In genomic region chr2:27442282-27442980, GRCh38 we compare ENCODE assay signal across 9 cellular contexts. TPM values are rescaled to one million over a fixed set of nuclear protein-coding genes. Genes with fewer than 3 reads are reported as not detected.
DNase-seq lines count a peak whose midpoint lies in the region; ATAC-seq, FAIRE-seq and TF ChIP-seq lines count a peak whose summit lies in the region.
"Had no signal": no experiment of that assay in that cellular context is flagged by ENCODE, and none has a peak within 500 bp of the region (broad histone marks: within the 10 kb centered on the region; RNA-seq: fewer than 3 reads in every experiment).

TSS of gene KRTCAP3 (plus strand) at chr2:27442381. CDS start at chr2:27442413, 32 bp downstream.

- no peak for FAIRE-seq in K562 (lab: Jason Lieb, UNC)
- FAIRE-seq: endometrium had no signal

- TF ChIP-seq RAD21 in K562 (CRISPR knock-in tag; conservative IDR thresholded peaks at IDR 0.05 in 1 of 2, IDR thresholded peaks at IDR 0.05 in 1 of 2) = no peak

- in situ Hi-C loops in K562 (cut with MboI) = no loop called here

- H3K4me1 ChIP-seq in NT2/D1 (ENCODE audit: insufficient read depth, insufficient read length) = peaks cover 2% of the 10 kb centered on the region
- peaks cover 12 to 24% of the 10 kb centered on the region in 2 experiments; a peak in 4 of 5 replicates for H3K4me1 ChIP-seq in K562 (replicated peaks in 1 of 2; ENCODE audit: control insufficient read depth in 2 of 2, insufficient read depth in 2 of 2, low read length in 2 of 2)
- H3K4me1 ChIP-seq in right lobe of liver = no peaks in the 10 kb centered on the region

- intact Hi-C loops in K562 (cut with micrococcal nuclease) (no loop called here), right lobe of liver (cut with DNase I) (no loop called here)

- H3K9ac ChIP-seq in NT2/D1 (ENCODE audit: insufficient read length, low read depth) (peak within 1 kb of the TSS; percentile 58), K562 (ENCODE audit: insufficient read depth in 1 of 2, low read depth in 2 of 2, low read length in 2 of 2) (peak within 1 kb of the TSS; percentile 38 to 74; a peak in 3 of 4 replicates)

- 92% methylated on average over 23 of the region's 64 CpGs for WGBS in K562 (ENCODE audit: insufficient coverage, low coverage, missing lambda C conversion rate)
- 34% methylated on average over 7 of the region's 64 CpGs for WGBS in right lobe of liver (ENCODE audit: insufficient coverage, low coverage, low lambda C conversion rate, missing lambda C conversion rate)

- no peaks in the 10 kb centered on the region for H3K79me2 ChIP-seq in K562 (ENCODE audit: control insufficient read depth, insufficient read depth, low read length)

- H3K4me2 ChIP-seq in K562 (ENCODE audit: insufficient read depth, low read length) = peak within 1 kb of the TSS; percentile 40

- H3K36me3 ChIP-seq in NT2/D1 (ENCODE audit: insufficient read depth, insufficient read length, low read length) = peaks cover 62% of the 10 kb centered on the region
- H3K36me3 ChIP-seq in K562 (ENCODE audit: control insufficient read depth, insufficient read depth, low read length) = peaks cover 60% of the 10 kb centered on the region
- H3K36me3 ChIP-seq in right lobe of liver = peaks cover 0 to 46% (median 23%) of the 10 kb centered on the region in 4 donors

- no peak for TF ChIP-seq EP300 in K562 (IDR thresholded peaks at IDR 0.05; ENCODE audit: low read length)

- H3K27ac ChIP-seq in K562 (ENCODE audit: extremely low read depth, low read depth, low read length) (peak within 1 kb of the TSS; percentile 68), right lobe of liver (no peak within 1 kb of the TSS)

- CTCF ChIA-PET in K562 (lab: Yijun Ruan, JAX; ENCODE audit: low intra/inter-chr PET ratio) = no interaction called here

- H3K9me3 ChIP-seq in NT2/D1 (ENCODE audit: insufficient read depth, low read length) (no peaks in the 10 kb centered on the region), K562 (replicated peaks; ENCODE audit: control insufficient read depth, insufficient read depth, low read depth, low read length) (no peaks in the 10 kb centered on the region), right lobe of liver (no peaks in the 10 kb centered on the region)

- no peak within 1 kb of the TSS for H2AFZ ChIP-seq in K562 (ENCODE audit: low read depth, low read length)

- TF ChIP-seq CTCF in K562 (IDR thresholded peaks at IDR 0.05 in 2 of 3, conservative IDR thresholded peaks at IDR 0.05 in 1 of 3; ENCODE audit: insufficient read depth in 2 of 3, low read depth in 1 of 3, low read length in 3 of 3) (no peak), right lobe of liver (IDR thresholded peaks at IDR 0.05) (peak in 2 of 4 donors; percentile 20 to 46)

- no peaks in the 10 kb centered on the region for H4K20me1 ChIP-seq in K562 (replicated peaks; ENCODE audit: control insufficient read depth, insufficient read depth, low read length)

- peak; percentile 36 for ATAC-seq in K562
- peak; percentile 87 to 98 (median 96) for ATAC-seq in right lobe of liver
- no peak for ATAC-seq in HG03354 (IDR thresholded peaks at IDR 0.05; ENCODE audit: poor library complexity, severe bottlenecking, unreplicated experiment)
- ATAC-seq in HG03135 (IDR thresholded peaks at IDR 0.05; ENCODE audit: unreplicated experiment) = no peak
- ATAC-seq in HG03460 (IDR thresholded peaks at IDR 0.05; ENCODE audit: unreplicated experiment) = no peak

- no peak; the same call in 1 of the 2 replicates for TF ChIP-seq POLR2A in K562 (conservative IDR thresholded peaks at IDR 0.05)
- TF ChIP-seq POLR2A in right lobe of liver (IDR thresholded peaks at IDR 0.05) = peak; percentile 16

- H3K27me3 ChIP-seq in NT2/D1 (ENCODE audit: insufficient read depth, insufficient read length) (no peaks in the 10 kb centered on the region), K562 (ENCODE audit: control insufficient read depth in 2 of 2, insufficient read depth in 2 of 2, low read length in 2 of 2) (no peaks in the 10 kb centered on the region), right lobe of liver (no peaks in the 10 kb centered on the region)

- POLR2A ChIA-PET in K562 (lab: Yijun Ruan, JAX) = interaction anchor here (0.6 to 5.0 kb wide), 4 partner anchors 7 to 1452 kb away, joined by 3 to 58 read pairs (median 4); partner anchors contain the start of genes NRBP1 and WDR43

- peaks cover 4% of the 10 kb centered on the region for H3K9me1 ChIP-seq in K562 (ENCODE audit: control insufficient read depth, insufficient read depth, low read length)

- BruUV-seq in K562 (replicated peaks; lab: Mats Ljungman, UMichigan) = no TSS peak

- DNase-seq in GM03348 (ENCODE audit: low spot score) (peak; percentile 17), NT2/D1 (ENCODE audit: low read depth, low spot score) (peak; percentile 78), K562 (ENCODE audit: extremely low read depth in 1 of 4, low spot score in 3 of 4) (peak in 3 of 4 experiments; percentile 41 to 78 (median 73)), right lobe of liver (peak; percentile 60 to 76 (median 66))
- peak in 5 of 6 experiments; percentile 9 to 51 (median 33) for DNase-seq in stimulated activated naive CD4-positive, alpha-beta T cell (lab: John Stamatoyannopoulos, UW)

- H3K4me3 ChIP-seq in NT2/D1 (ENCODE audit: insufficient read length, low read depth) (peak within 1 kb of the TSS; percentile 38), K562 (no peak within 1 kb of the TSS), right lobe of liver (peak within 1 kb of the TSS; percentile 9 to 49 (median 38))

TF ChIP-seq in K562, 482 proteins besides CTCF, POLR2A, EP300 and RAD21 (continues in another document):
- TF ChIP-seq ZBTB17 (CRISPR knock-in tag; IDR thresholded peaks at IDR 0.05) = 0 out of 2 replicates have a peak, but pooled peaks have one; percentile 21
- peak; percentile 14 for TF ChIP-seq CCNT2 (IDR thresholded peaks at IDR 0.05; ENCODE audit: borderline replicate concordance, extremely low read depth, insufficient read length, low read depth, low read length)
- no peak for TF ChIP-seq GTF2F1 (IDR thresholded peaks at IDR 0.05; ENCODE audit: low read depth, low read length)
- TF ChIP-seq HIVEP1 (CRISPR knock-in tag; IDR thresholded peaks at IDR 0.05) = no peak
- TF ChIP-seq HLTF (IDR thresholded peaks at IDR 0.05) = no peak
- TF ChIP-seq VEZF1 (CRISPR knock-in tag; IDR thresholded peaks at IDR 0.05) = 0 out of 2 replicates have a peak, but pooled peaks have one; percentile 21
- peak; percentile 41 for TF ChIP-seq FIP1L1 (IDR thresholded peaks at IDR 0.05; ENCODE audit: low read depth, low read length, poor library complexity, severe bottlenecking)
- peak; percentile 72 for TF ChIP-seq POLR2G (IDR thresholded peaks at IDR 0.05; ENCODE audit: low read depth, low read length)
- peak; percentile 85 for TF ChIP-seq ZBTB33 (CRISPR knock-in tag; IDR thresholded peaks at IDR 0.05)

RNA-seq across cellular contexts. Expression of gene KRTCAP3, which starts in this region (rescaled TPM):
- 8.1 and 14.1 TPM in 2 replicates for total RNA-seq in K562 (2011; cell fraction: chromatin; rRNA removed; ENCODE audit: low replicate concordance)
- total RNA-seq in K562 (2011; cell fraction: nucleolus; rRNA removed) = 8.9 and 10.2 TPM in 2 replicates
- 9.0 and 9.2 TPM in 2 replicates for total RNA-seq in K562 (2011; cell fraction: nucleoplasm; rRNA removed)
- total RNA-seq in K562 (2014; rRNA removed) (0.73 and 0.78 TPM in 2 replicates), K562 (2014; rRNA removed; fragmentation: Illumina TruSeq; extraction: Trizol) (0.55 TPM in 1 of 2 replicates, not detected in the other), K562 (2015; rRNA removed; fragmentation: Illumina TruSeq; extraction: Trizol) (0.72 and 1.0 TPM in 2 replicates), K562 (2021) (1.0 and 1.4 TPM in 2 replicates), right lobe of liver (1 to 10 TPM; 3.2 to 8.0 (median 4.6) TPM)
- polyA plus RNA-seq in K562 (2011; rRNA removed) (1.3 and 1.8 TPM in 2 replicates), K562 (2014; fragmentation: Illumina TruSeq; extraction: Trizol) (0.30 and 0.86 TPM in 2 replicates), K562 (2014; fragmentation: Nextera tagmentation; extraction: Ambion mirVana) (under 1 TPM; 0.24 to 0.27 TPM), K562 (2014; rRNA removed) (1.4 and 2.0 TPM in 2 replicates)
- polyA plus RNA-seq in K562 (2011; cell fraction: cytosol; rRNA removed) = 0.74 and 1.7 TPM in 2 replicates
- polyA plus RNA-seq in K562 (2011; cell fraction: nucleus; rRNA removed) = 13.4 and 19.7 TPM in 2 replicates
- 2.0 and 4.2 TPM in 2 replicates for polyA plus RNA-seq in K562 (2012)
- polyA minus RNA-seq in K562 (2011; rRNA and poly(A)+ RNA removed) = not detected in 2 replicates
- not detected in 2 replicates for polyA minus RNA-seq in K562 (2011; cell fraction: cytosol; rRNA and poly(A)+ RNA removed)
- polyA minus RNA-seq in K562 (2011; cell fraction: nucleus; rRNA and poly(A)+ RNA removed) = 1.1 and 2.6 TPM in 2 replicates

Comparison
In these comparisons a context has a peak if more than half of its experiments do, and no peak if none do; other contexts are left out.
1. DNase-seq: peak in every context shown above with its lines; median percentile 78 in NT2/D1; 73 in K562; 66 in right lobe of liver; 33 in stimulated activated naive CD4-positive, alpha-beta T cell; 17 in GM03348.
2. ATAC-seq: peak in K562 (single experiment) and right lobe of liver (4 of 4); none in HG03354 (single experiment), HG03135 (single experiment) and HG03460 (single experiment).